21 cellular contexts compared by ENCODE assay signal in genomic region chr12:5571115-5571514, GRCh38.
DNase-seq lines count a peak whose midpoint lies in the region; ATAC-seq and TF ChIP-seq lines count a peak whose summit lies in the region.
"Had no signal": no experiment of that assay in that cellular context is flagged by ENCODE, and none has a peak within 500 bp of the region (broad histone marks: within the 10 kb centered on the region; RNA-seq: fewer than 3 reads in every experiment).

No MANE protein-coding gene starts in this region.

- no peak for TF ChIP-seq EP300 in suprapubic skin (IDR thresholded peaks at IDR 0.05)

- H3K4me3 ChIP-seq in heart right ventricle (no peak overlapping the region), suprapubic skin (no peak overlapping the region)
- H3K4me3 ChIP-seq: GM23248, HAP-1, Peyer's patch, SJSA1 had no signal

- peaks cover 0 to 24% (median 0%) of the 10 kb centered on the region in 7 donors for H3K27me3 ChIP-seq in heart right ventricle
- H3K27me3 ChIP-seq in suprapubic skin: no peaks in the 10 kb centered on the region
- H3K27me3 ChIP-seq: Peyer's patch had no signal

- H3K9me3 ChIP-seq in heart right ventricle (no peaks in the 10 kb centered on the region), suprapubic skin (no peaks in the 10 kb centered on the region)
- H3K9me3 ChIP-seq: HAP-1, Peyer's patch, SJSA1 had no signal

- H3K36me3 ChIP-seq in heart right ventricle (peaks cover 0 to 18% (median 0%) of the 10 kb centered on the region in 9 donors), suprapubic skin (no peaks in the 10 kb centered on the region)
- H3K36me3 ChIP-seq: HAP-1, Peyer's patch, SJSA1 had no signal

- DNase-seq in heart right ventricle (no peak), cardiac septum (ENCODE audit: low spot score) (no peak), islet precursor cell (peak; percentile 73), sciatic nerve (ENCODE audit: low spot score) (no peak), suprapubic skin (ENCODE audit: low spot score in 2 of 2) (no peak)
- DNase-seq: AML-193; Calu3; CD8-positive, alpha-beta memory T cell; GM23248; MV-4-11; NCI-H1105 treated with DMSO at 0.1 percent for 48 hours; NCI-H2029 treated with DMSO at 0.1 percent for 48 hours; NCI-H226; NCI-H524; Peyer's patch had no signal

- TF ChIP-seq CTCF in heart right ventricle (IDR thresholded peaks at IDR 0.05): no peak
- no peak for TF ChIP-seq CTCF in suprapubic skin (IDR thresholded peaks at IDR 0.05)

- no peak for TF ChIP-seq POLR2A in suprapubic skin (IDR thresholded peaks at IDR 0.05)

- intact Hi-C loops in heart right ventricle (cut with DNase I) (no loop called here), cardiac septum (cut with DNase I) (no loop called here), sciatic nerve (cut with DNase I) (no loop called here)

- peaks cover 0 to 37% (median 8%) of the 10 kb centered on the region in 9 donors for H3K4me1 ChIP-seq in heart right ventricle
- H3K4me1 ChIP-seq in suprapubic skin: no peaks in the 10 kb centered on the region
- H3K4me1 ChIP-seq: HAP-1, SJSA1 had no signal

- peak in 6 of 8 donors; percentile 31 to 70 (median 46) for ATAC-seq in heart right ventricle
- ATAC-seq in sciatic nerve: peak; percentile 68
- ATAC-seq in esophagus mucosa: no peak
- ATAC-seq in GM21515 (IDR thresholded peaks at IDR 0.05; ENCODE audit: unreplicated experiment): no peak

- H3K27ac ChIP-seq in heart right ventricle (no peak overlapping the region), suprapubic skin (no peak overlapping the region)
- H3K27ac ChIP-seq: C4-2B, GM23248, HL-60, Peyer's patch, SJSA1 had no signal

- WGBS in heart right ventricle, 2 donors: 37 to 46% methylated on average over 13 of the region's 13 CpGs
- 54% methylated on average over 13 of the region's 13 CpGs for WGBS in suprapubic skin

Comparison
In these comparisons a context has a peak if more than half of its experiments do, and no peak if none do; other contexts are left out.
1. ATAC-seq: peak in heart right ventricle (6 of 8) and sciatic nerve (single experiment); none in esophagus mucosa (single experiment) and GM21515 (single experiment).